ENCODE assay signal across 29 cellular contexts in genomic region chr9:75780185-75780584, GRCh38.
"Had no signal": no experiment of that assay in that cellular context is flagged by ENCODE, and none has a peak within 500 bp of the region (broad histone marks: within the 10 kb centered on the region; RNA-seq: fewer than 3 reads in every experiment).

No MANE protein-coding gene starts in this region.

- H3K27ac ChIP-seq: colonic mucosa, coronary artery, dorsolateral prefrontal cortex, epithelial cell of prostate, esophagus muscularis mucosa, esophagus squamous epithelium, foreskin keratinocyte, gastrocnemius medialis, gastroesophageal sphincter, heart left ventricle, heart right ventricle had no signal

- H3K27ac Mint-ChIP-seq: dendritic cell treated with granulocyte-macrophage colony-stimulating factor and Interleukin-4, amounts not matched to agents 40 ng/mL and 50 ng/mL, for 4 days; effector memory CD8-positive, alpha-beta T cell; endodermal cell had no signal

- H3K4me3 ChIP-seq: colonic mucosa, coronary artery, dorsolateral prefrontal cortex, esophagus muscularis mucosa, esophagus squamous epithelium, gastrocnemius medialis, gastroesophageal sphincter, heart left ventricle, heart right ventricle had no signal

- H3K4me1 ChIP-seq: colonic mucosa, esophagus muscularis mucosa, esophagus squamous epithelium, foreskin keratinocyte, gastrocnemius medialis, gastroesophageal sphincter, heart left ventricle had no signal

- ATAC-seq: effector memory CD8-positive, alpha-beta T cell; esophagus mucosa; foreskin keratinocyte; gastrocnemius medialis; gastroesophageal sphincter; heart left ventricle; heart right ventricle had no signal

- FAIRE-seq: colon, endometrium, endothelial cell of umbilical vein, frontal cortex had no signal

- H3K9me3 ChIP-seq: colonic mucosa, esophagus muscularis mucosa, esophagus squamous epithelium, gastrocnemius medialis had no signal

- H3K36me3 ChIP-seq: colonic mucosa, esophagus muscularis mucosa, esophagus squamous epithelium, gastrocnemius medialis, gastroesophageal sphincter, heart left ventricle, heart right ventricle had no signal

- H3K4me3 Mint-ChIP-seq: dendritic cell treated with granulocyte-macrophage colony-stimulating factor and Interleukin-4, amounts not matched to agents 40 ng/mL and 50 ng/mL, for 4 days; effector memory CD8-positive, alpha-beta T cell; endodermal cell had no signal

- H3K27me3 ChIP-seq: colonic mucosa, dorsolateral prefrontal cortex, esophagus muscularis mucosa, esophagus squamous epithelium, foreskin keratinocyte, gastrocnemius medialis, gastroesophageal sphincter, heart left ventricle, heart right ventricle had no signal

- DNase-seq: colonic mucosa; cortex of kidney; dermis blood vessel endothelial cell; dorsolateral prefrontal cortex; effector CD4-positive, alpha-beta T cell; effector CD8-positive, alpha-beta T cell; effector memory CD4-positive, alpha-beta T cell; effector memory CD8-positive, alpha-beta T cell; endodermal cell; erythroblast; esophagus squamous epithelium; foreskin fibroblast; foreskin keratinocyte; foreskin melanocyte; gastrocnemius medialis; glutamatergic neuron; head of caudate nucleus; heart left ventricle; heart right ventricle had no signal

- H3K27me3 Mint-ChIP-seq: dendritic cell treated with granulocyte-macrophage colony-stimulating factor and Interleukin-4, amounts not matched to agents 40 ng/mL and 50 ng/mL, for 4 days; effector memory CD8-positive, alpha-beta T cell had no signal
